Comparison of ENCODE assay signal across 7 cellular contexts in genomic region chr10:479706-480497, GRCh38.
A peak's percentile ranks its signal among the peaks of the same experiment; 100 is the strongest.
DNase-seq lines count a peak whose midpoint lies in the region; FAIRE-seq and TF ChIP-seq lines count a peak whose summit lies in the region.
"Not testable (repeated sequence)": the region's sequence is repeated elsewhere in the genome, so short reads cannot be mapped to it uniquely, and the experiment has no call there.

No MANE protein-coding gene starts in this region.

- DNase-seq in SK-N-SH (peak; percentile 36), H1 (ENCODE audit: low read depth in 1 of 2, low spot score in 2 of 2) (peak in 1 of 2 experiments; percentile 26), kidney (peak; percentile 59)
- DNase-seq in activated CD8-positive, alpha-beta memory T cell treated with anti-CD3 and anti-CD28 coated beads for 24 hours: peak; percentile 30
- DNase-seq in nephron progenitor cell: not testable (repeated sequence)

- H3K18ac ChIP-seq in H1 (ENCODE audit: extremely low read depth, low read length): not testable (repeated sequence)

- not testable (repeated sequence) for H4K5ac ChIP-seq in H1 (ENCODE audit: insufficient read length, low read depth, low read length)

- 0 out of 2 replicates have a peak overlapping the region, but pooled peaks have one; percentile 21 for H4K8ac ChIP-seq in H1 (ENCODE audit: extremely low read depth, insufficient read depth, low read length)

- not testable (repeated sequence) for H3K9me3 Mint-ChIP-seq in brain
- peaks cover 18% of the 10 kb centered on the region for H3K9me3 Mint-ChIP-seq in nephron progenitor cell

- not testable (repeated sequence) for H2BK15ac ChIP-seq in H1 (ENCODE audit: low read length)

- not testable (repeated sequence) for TF ChIP-seq POLR2A in H1 (IDR thresholded peaks at IDR 0.05; ENCODE audit: control extremely low read depth in 1 of 2, low read depth in 2 of 2, low read length in 2 of 2)

- H2BK20ac ChIP-seq in H1 (ENCODE audit: low read length): not testable (repeated sequence)

- H4K20me1 ChIP-seq in SK-N-SH (ENCODE audit: insufficient read depth); H1 (replicated peaks in 1 of 2; ENCODE audit: control insufficient read depth in 1 of 2, insufficient read depth in 2 of 2, low read length in 2 of 2): not testable (repeated sequence)

- not testable (repeated sequence) for H4K91ac ChIP-seq in H1 (replicated peaks; ENCODE audit: insufficient read length, low read length)

- intact Hi-C loops in kidney (cut with DNase I): not testable (repeated sequence)

- not testable (repeated sequence) for H3K9me3 ChIP-seq in SK-N-SH; H1 (ENCODE audit: insufficient read depth in 2 of 2, low read depth in 1 of 2, low read length in 1 of 2); kidney (ENCODE audit: control insufficient read depth in 1 of 2, low read length in 2 of 2); skeletal muscle tissue (ENCODE audit: control insufficient read depth in 3 of 3, low read length in 3 of 3)

- H3K4me2 ChIP-seq in SK-N-SH; H1 (ENCODE audit: insufficient read depth in 1 of 2, low read depth in 2 of 2, low read length in 2 of 2): not testable (repeated sequence)

- not testable (repeated sequence) for H3K4me3 ChIP-seq in SK-N-SH (ENCODE audit: low read depth in 2 of 2, low read length in 1 of 2); H1 (ENCODE audit: extremely low read depth in 1 of 4, insufficient read depth in 2 of 4, low read depth in 3 of 4, low read length in 4 of 4); kidney (ENCODE audit: low read length in 2 of 2); skeletal muscle tissue (ENCODE audit: low read length in 3 of 3)

- H3K14ac ChIP-seq in H1 (ENCODE audit: insufficient read length): not testable (repeated sequence)

- not testable (repeated sequence) for H3K27ac ChIP-seq in SK-N-SH (ENCODE audit: low read depth in 2 of 2, low read length in 1 of 2); H1 (ENCODE audit: low read depth, low read length); kidney (ENCODE audit: low read depth in 2 of 2, low read length in 2 of 2)
- H3K27ac ChIP-seq in skeletal muscle tissue (ENCODE audit: low read depth, low read length): peak overlapping the region; percentile 43

- H2BK120ac ChIP-seq in H1 (replicated peaks; ENCODE audit: low read depth, low read length): not testable (repeated sequence)

- TF ChIP-seq EP300 in SK-N-SH (IDR thresholded peaks at IDR 0.05; ENCODE audit: borderline replicate concordance in 1 of 2, low read depth in 1 of 2, low read length in 1 of 2); H1 (IDR thresholded peaks at IDR 0.05; ENCODE audit: borderline replicate concordance in 1 of 2, low read depth in 2 of 2, low read length in 2 of 2): not testable (repeated sequence)

- H3K27me3 Mint-ChIP-seq in brain; nephron progenitor cell (ENCODE audit: low read depth, poor library complexity): not testable (repeated sequence)

- H2AK5ac ChIP-seq in H1 (ENCODE audit: low read depth, low read length): not testable (repeated sequence)

- not testable (repeated sequence) for H2BK5ac ChIP-seq in H1 (ENCODE audit: low read depth, low read length)

- peak overlapping the region in 3 of 5 experiments; percentile 53 to 96 (median 88) for H3K27ac Mint-ChIP-seq in brain
- peak overlapping the region; percentile 92 for H3K27ac Mint-ChIP-seq in nephron progenitor cell

- peaks cover 62% of the 10 kb centered on the region for H3K4me1 Mint-ChIP-seq in brain
- peaks cover 36% of the 10 kb centered on the region for H3K4me1 Mint-ChIP-seq in nephron progenitor cell

- POLR2A ChIA-PET in SK-N-SH (lab: Yijun Ruan, JAX): not testable (repeated sequence)
- POLR2A ChIA-PET in H1 (lab: Charles Lee; ENCODE audit: partially characterized antibody): interaction anchor here (1.1 kb wide), 1 partner anchor 15 kb away, joined by 3 read pairs; no protein-coding TSS in a partner anchor

- H3K36me3 Mint-ChIP-seq in brain: peaks cover 63% of the 10 kb centered on the region
- peaks cover 43% of the 10 kb centered on the region for H3K36me3 Mint-ChIP-seq in nephron progenitor cell (ENCODE audit: low read depth)

- H3K4me3 Mint-ChIP-seq in brain, nephron progenitor cell: not testable (repeated sequence)

- not testable (repeated sequence) for TF ChIP-seq RAD21 in SK-N-SH (IDR thresholded peaks at IDR 0.05; ENCODE audit: low read length); H1 (IDR thresholded peaks at IDR 0.05 in 1 of 2, conservative IDR thresholded peaks at IDR 0.05 in 1 of 2; ENCODE audit: low read depth in 2 of 2, low read length in 2 of 2)

- H3K36me3 ChIP-seq in SK-N-SH (replicated peaks in 1 of 2; ENCODE audit: control insufficient read depth in 1 of 2, insufficient read depth in 2 of 2, low read length in 1 of 2): peaks cover 0 to 13% of the 10 kb centered on the region in 2 experiments
- H3K36me3 ChIP-seq in H1 (ENCODE audit: control insufficient read depth in 2 of 4, insufficient read depth in 4 of 4, low read length in 3 of 4); skeletal muscle tissue (ENCODE audit: control insufficient read depth in 3 of 3, insufficient read depth in 3 of 3, low read length in 3 of 3): not testable (repeated sequence)
- peaks cover 0 to 14% of the 10 kb centered on the region in 2 donors for H3K36me3 ChIP-seq in kidney (ENCODE audit: control insufficient read depth in 1 of 2, insufficient read depth in 2 of 2, low read length in 2 of 2)

- H3K56ac ChIP-seq in H1 (replicated peaks; ENCODE audit: insufficient read length, low read depth, low read length): not testable (repeated sequence)

- H3K23me2 ChIP-seq in H1 (ENCODE audit: low read depth, low read length): not testable (repeated sequence)

- H2BK12ac ChIP-seq in H1 (ENCODE audit: low read depth, low read length): not testable (repeated sequence)

- not testable (repeated sequence) for H3K9me2 ChIP-seq in SK-N-SH

- not testable (repeated sequence) for H3F3A ChIP-seq in SK-N-SH (replicated peaks; ENCODE audit: insufficient read depth)

- CTCF ChIA-PET in SK-N-SH (lab: Yijun Ruan, JAX): interaction anchor here (1.0 to 1.7 kb wide), 2 partner anchors 13 to 309 kb away, joined by 3 read pairs; no protein-coding TSS in a partner anchor
- CTCF ChIA-PET in H1 (lab: Charles Lee; ENCODE audit: partially characterized antibody): interaction anchor here (1.9 kb wide), 1 partner anchor 17 kb away, joined by 6 read pairs; no protein-coding TSS in a partner anchor

- not testable (repeated sequence) for H3K23ac ChIP-seq in H1 (ENCODE audit: insufficient read length)

- H3K4ac ChIP-seq in H1 (replicated peaks; ENCODE audit: insufficient read length, low read depth, low read length): not testable (repeated sequence)

- H2AFZ ChIP-seq in SK-N-SH (ENCODE audit: low read depth); H1 (ENCODE audit: low read length): not testable (repeated sequence)

- TF ChIP-seq CTCF in SK-N-SH (IDR thresholded peaks at IDR 0.05); brain (conservative IDR thresholded peaks at IDR 0.05); H1 (IDR thresholded peaks at IDR 0.05; ENCODE audit: control extremely low read depth in 1 of 3, insufficient read depth in 1 of 3, low read depth in 1 of 3, low read length in 3 of 3); kidney (IDR thresholded peaks at IDR 0.05; ENCODE audit: borderline replicate concordance, extremely low read depth, insufficient read depth); nephron progenitor cell (IDR thresholded peaks at IDR 0.05): not testable (repeated sequence)

- WGBS in SK-N-SH (ENCODE audit: low lambda C conversion rate): 91% methylated on average over 14 of the region's 33 CpGs
- WGBS in H1 (ENCODE audit: extremely low coverage in 1 of 2, insufficient coverage in 1 of 2, insufficient read length in 1 of 2, insufficient replicate concordance in 2 of 2, low coverage in 1 of 2, low lambda C conversion rate in 2 of 2, missing lambda C conversion rate in 1 of 2), 2 experiments: 94% methylated on average over 26 of the region's 33 CpGs; no CpG with 5 or more reads in 1 of the 2 experiments

- not testable (repeated sequence) for H3K9ac ChIP-seq in SK-N-SH; H1 (replicated peaks in 1 of 4; ENCODE audit: extremely low read depth in 1 of 4, low read depth in 3 of 4, low read length in 3 of 4); kidney (ENCODE audit: low read length in 2 of 2); skeletal muscle tissue (ENCODE audit: low read depth in 1 of 3, low read length in 3 of 3)

- H3K4me1 ChIP-seq in SK-N-SH (ENCODE audit: control insufficient read depth in 1 of 2, insufficient read depth in 2 of 2, low read depth in 1 of 2, low read length in 1 of 2): peaks cover 0 to 24% of the 10 kb centered on the region in 2 experiments; a peak in 1 of 4 replicates
- not testable (repeated sequence) for H3K4me1 ChIP-seq in H1 (replicated peaks in 1 of 4; ENCODE audit: control insufficient read depth in 3 of 4, insufficient read depth in 4 of 4, low read length in 3 of 4); kidney (ENCODE audit: control insufficient read depth in 1 of 2, insufficient read depth in 1 of 2, low read depth in 1 of 2, low read length in 2 of 2)
- H3K4me1 ChIP-seq in skeletal muscle tissue (ENCODE audit: control insufficient read depth in 3 of 3, insufficient read depth in 3 of 3, low read length in 3 of 3): peaks cover 28 to 51% (median 32%) of the 10 kb centered on the region in 3 donors

- H3K27me3 ChIP-seq in SK-N-SH (ENCODE audit: insufficient read depth); H1 (replicated peaks in 1 of 4; ENCODE audit: control insufficient read depth in 3 of 4, extremely low read depth in 1 of 4, insufficient read depth in 3 of 4, low read length in 3 of 4); skeletal muscle tissue (ENCODE audit: control insufficient read depth in 3 of 3, insufficient read depth in 3 of 3, low read length in 3 of 3): not testable (repeated sequence)

- not testable (repeated sequence) for FAIRE-seq in H1 (lab: Jason Lieb, UNC); kidney (lab: Jason Lieb, UNC)

- not testable (repeated sequence) for H3K79me2 ChIP-seq in SK-N-SH (ENCODE audit: insufficient read depth); H1 (ENCODE audit: control insufficient read depth in 1 of 2, insufficient read depth in 2 of 2, low read length in 2 of 2)

- H3K79me1 ChIP-seq in H1 (ENCODE audit: low read depth, low read length): not testable (repeated sequence)
